In genomic region chr9:79579624-79580023, GRCh38 we compare ENCODE assay signal across 27 cellular contexts.
"Had no signal": no experiment of that assay in that cellular context is flagged by ENCODE, and none has a peak within 500 bp of the region (broad histone marks: within the 10 kb centered on the region; RNA-seq: fewer than 3 reads in every experiment).

No MANE protein-coding gene starts in this region.

- H3K27ac Mint-ChIP-seq: activated CD4-positive, alpha-beta memory T cell treated with anti-CD3 and anti-CD28 coated beads, Interleukin-2, amount 10 ng/mL, durations not matched to agents 7 days and 5 days; activated CD4-positive, alpha-beta T cell treated with anti-CD3 and anti-CD28 coated beads, Interleukin-2, amount 10 ng/mL, durations not matched to agents 7 days and 5 days; activated naive CD4-positive, alpha-beta T cell treated with anti-CD3 and anti-CD28 coated beads, Interleukin-2, amount 10 ng/mL, durations not matched to agents 7 days and 5 days; mesothelial cell of epicardium; naive B cell; T-helper 1 cell treated with Interleukin-12 subunit alpha and Interleukin-12 subunit beta and Interleukin-4 antibody, amounts not matched to agents 30 μg/mL and 1 μg/mL, for 36 hours had no signal

- H3K4me3 ChIP-seq: heart right ventricle, ovary, sigmoid colon, smooth muscle cell, testis, transverse colon had no signal

- ATAC-seq: effector memory CD8-positive, alpha-beta T cell; psoas muscle; stimulated activated naive CD8-positive, alpha-beta T cell treated with anti-CD3 and anti-CD28 coated beads, Interleukin-15, Interleukin-2, amounts not matched to agents 100 U/mL and 50 U/mL, for 24 hours had no signal

- H3K4me2 ChIP-seq: smooth muscle cell had no signal

- H3K9me3 Mint-ChIP-seq: activated CD4-positive, alpha-beta memory T cell treated with anti-CD3 and anti-CD28 coated beads, Interleukin-2, amount 10 ng/mL, durations not matched to agents 7 days and 5 days; activated CD4-positive, alpha-beta T cell treated with anti-CD3 and anti-CD28 coated beads, Interleukin-2, amount 10 ng/mL, durations not matched to agents 7 days and 5 days; activated naive CD4-positive, alpha-beta T cell treated with anti-CD3 and anti-CD28 coated beads, Interleukin-2, amount 10 ng/mL, durations not matched to agents 7 days and 5 days; activated T-cell treated with anti-CD3 and anti-CD28 coated beads, Interleukin-2, amount 50 U/mL, for 24 hours; effector memory CD8-positive, alpha-beta T cell; mesothelial cell of epicardium; naive B cell; T-helper 1 cell treated with Interleukin-12 subunit alpha and Interleukin-12 subunit beta and Interleukin-4 antibody, amounts not matched to agents 30 μg/mL and 1 μg/mL, for 36 hours had no signal

- H3K27me3 ChIP-seq: brain microvascular endothelial cell, heart right ventricle, ovary, sigmoid colon, testis, transverse colon had no signal

- DNase-seq: activated CD4-positive, alpha-beta memory T cell treated with anti-CD3 and anti-CD28 coated beads, Interleukin-2, amount 10 ng/mL, durations not matched to agents 7 days and 5 days; activated CD4-positive, alpha-beta T cell treated with anti-CD3 and anti-CD28 coated beads, Interleukin-2, amount 10 ng/mL, durations not matched to agents 7 days and 5 days; activated CD4-positive, CD25-positive, alpha-beta regulatory T cell treated with anti-CD3 and anti-CD28 coated beads, Interleukin-2, amount 50 U/mL, for 72 hours; activated CD8-positive, alpha-beta memory T cell treated with anti-CD3 and anti-CD28 coated beads, Interleukin-2, amount 50 U/mL, for 48 hours; activated gamma-delta T cell; activated naive CD4-positive, alpha-beta T cell treated with anti-CD3 and anti-CD28 coated beads, Interleukin-2, amount 10 ng/mL, durations not matched to agents 7 days and 5 days; activated T-cell treated with anti-CD3 and anti-CD28 coated beads, Interleukin-2, amount 50 U/mL, for 24 hours; amniotic stem cell; brain microvascular endothelial cell; cortex of kidney; effector memory CD8-positive, alpha-beta T cell; erythroblast; heart right ventricle; naive B cell; ovary; psoas muscle; sigmoid colon; stimulated activated CD4-positive, alpha-beta T cell treated with anti-CD3 and anti-CD28 coated beads, Interleukin-15, amount 100 ng/mL, for 24 hours; stimulated activated CD4-positive, alpha-beta T cell treated with anti-CD3 and anti-CD28 coated beads, Interleukin-2, amount 100 ng/mL, for 24 hours; stimulated activated naive CD8-positive, alpha-beta T cell treated with anti-CD3 and anti-CD28 coated beads, Interleukin-15, Interleukin-2, amounts not matched to agents 100 U/mL and 50 U/mL, for 24 hours; T1000; testis; transverse colon; WERI-Rb-1 had no signal

- H3K9me3 ChIP-seq: heart right ventricle, ovary, psoas muscle, sigmoid colon, testis, transverse colon had no signal

- H3K27ac ChIP-seq: brain microvascular endothelial cell, ovary, psoas muscle, sigmoid colon, testis, transverse colon, WERI-Rb-1 had no signal

- H3K27me3 Mint-ChIP-seq: activated CD4-positive, alpha-beta memory T cell treated with anti-CD3 and anti-CD28 coated beads, Interleukin-2, amount 10 ng/mL, durations not matched to agents 7 days and 5 days; activated CD4-positive, alpha-beta T cell treated with anti-CD3 and anti-CD28 coated beads, Interleukin-2, amount 10 ng/mL, durations not matched to agents 7 days and 5 days; activated naive CD4-positive, alpha-beta T cell treated with anti-CD3 and anti-CD28 coated beads, Interleukin-2, amount 10 ng/mL, durations not matched to agents 7 days and 5 days; activated T-cell treated with anti-CD3 and anti-CD28 coated beads, Interleukin-2, amount 50 U/mL, for 24 hours; effector memory CD8-positive, alpha-beta T cell; naive B cell had no signal

- H3K36me3 ChIP-seq: brain microvascular endothelial cell, ovary, sigmoid colon, transverse colon, WERI-Rb-1 had no signal

- H3K4me3 Mint-ChIP-seq: activated CD4-positive, alpha-beta memory T cell treated with anti-CD3 and anti-CD28 coated beads, Interleukin-2, amount 10 ng/mL, durations not matched to agents 7 days and 5 days; activated CD4-positive, alpha-beta T cell treated with anti-CD3 and anti-CD28 coated beads, Interleukin-2, amount 10 ng/mL, durations not matched to agents 7 days and 5 days; activated naive CD4-positive, alpha-beta T cell treated with anti-CD3 and anti-CD28 coated beads, Interleukin-2, amount 10 ng/mL, durations not matched to agents 7 days and 5 days; activated T-cell treated with anti-CD3 and anti-CD28 coated beads, Interleukin-2, amount 50 U/mL, for 24 hours; effector memory CD8-positive, alpha-beta T cell; mesothelial cell of epicardium; T-helper 1 cell treated with Interleukin-12 subunit alpha and Interleukin-12 subunit beta and Interleukin-4 antibody, amounts not matched to agents 30 μg/mL and 1 μg/mL, for 36 hours had no signal
